In genomic region chrX:71420686-71421085, GRCh38 we compare ENCODE assay signal across 24 cellular contexts.
"Had no signal": no experiment of that assay in that cellular context is flagged by ENCODE, and none has a peak within 500 bp of the region (broad histone marks: within the 10 kb centered on the region; RNA-seq: fewer than 3 reads in every experiment).

No MANE protein-coding gene starts in this region.

- H3K4me1 ChIP-seq: ascending aorta, gastroesophageal sphincter, heart left ventricle, stomach, suprapubic skin, tibial nerve had no signal

- H3K27me3 Mint-ChIP-seq: effector memory CD8-positive, alpha-beta T cell; naive thymus-derived CD8-positive, alpha-beta T cell; stimulated activated memory B cell treated with anti-CD40 and anti-IgM and Interleukin-4, amounts not matched to agents 10 μg/mL and 1 μg/mL and 100 μg/mL, for 72 hours had no signal

- H3K27ac ChIP-seq: ascending aorta, brain microvascular endothelial cell, gastroesophageal sphincter, heart left ventricle, stomach, suprapubic skin, tibial nerve had no signal

- ATAC-seq: effector memory CD8-positive, alpha-beta T cell; gastroesophageal sphincter; heart left ventricle; left lobe of liver; naive thymus-derived CD8-positive, alpha-beta T cell; sciatic nerve; stimulated activated memory B cell treated with anti-CD40 and anti-IgM and Interleukin-4, amounts not matched to agents 10 μg/mL and 1 μg/mL and 100 μg/mL, for 72 hours; T-cell had no signal

- FAIRE-seq: small intestine had no signal

- H3K27ac Mint-ChIP-seq: stimulated activated memory B cell treated with anti-CD40 and anti-IgM and Interleukin-4, amounts not matched to agents 10 μg/mL and 1 μg/mL and 100 μg/mL, for 72 hours; T-helper 2 cell treated with Interferon-gamma antibody and Interleukin-4, amounts not matched to agents 5 μg/mL and 100 μg/mL, for 36 hours had no signal

- DNase-seq: activated CD4-positive, alpha-beta T cell treated with anti-CD3 and anti-CD28 coated beads, Interleukin-2, amount 50 U/mL, for 4 hours; activated CD8-positive, alpha-beta memory T cell treated with anti-CD3 and anti-CD28 coated beads, Interleukin-2, amount 50 U/mL, for 48 hours; activated effector memory CD4-positive, alpha-beta T cell treated with Interleukin-2 at 50 U/mL for 16 hours; activated naive CD4-positive, alpha-beta T cell treated with anti-CD3 and anti-CD28 coated beads, Interleukin-2, amount 50 U/mL, for 16 hours; activated T-cell treated with anti-CD3 and anti-CD28 coated beads, Interleukin-2, amount 50 U/mL, for 48 hours; brain microvascular endothelial cell; caudate nucleus; effector memory CD8-positive, alpha-beta T cell; heart left ventricle; immature natural killer cell; naive thymus-derived CD8-positive, alpha-beta T cell; small intestine; stimulated activated CD4-positive, alpha-beta T cell treated with anti-CD3 and anti-CD28 coated beads, Interleukin-2, amount 100 ng/mL, for 24 hours; stomach; T-cell had no signal

- H3K4me3 ChIP-seq: ascending aorta, gastroesophageal sphincter, heart left ventricle, lung, stomach, suprapubic skin, tibial nerve had no signal

- H3K4me3 Mint-ChIP-seq: effector memory CD8-positive, alpha-beta T cell; immature natural killer cell; naive thymus-derived CD8-positive, alpha-beta T cell; stimulated activated memory B cell treated with anti-CD40 and anti-IgM and Interleukin-4, amounts not matched to agents 10 μg/mL and 1 μg/mL and 100 μg/mL, for 72 hours; T-cell; T-helper 2 cell treated with Interferon-gamma antibody and Interleukin-4, amounts not matched to agents 5 μg/mL and 100 μg/mL, for 36 hours had no signal

- H3K27me3 ChIP-seq: ascending aorta, brain microvascular endothelial cell, gastroesophageal sphincter, stomach, suprapubic skin, tibial nerve had no signal

- H3K4me1 Mint-ChIP-seq: immature natural killer cell; naive thymus-derived CD8-positive, alpha-beta T cell; stimulated activated memory B cell treated with anti-CD40 and anti-IgM and Interleukin-4, amounts not matched to agents 10 μg/mL and 1 μg/mL and 100 μg/mL, for 72 hours; T-cell had no signal

- H3K9me3 ChIP-seq: ascending aorta, gastroesophageal sphincter, heart left ventricle, stomach, suprapubic skin, tibial nerve had no signal

- H3K9me3 Mint-ChIP-seq: effector memory CD8-positive, alpha-beta T cell; immature natural killer cell; naive thymus-derived CD8-positive, alpha-beta T cell; stimulated activated memory B cell treated with anti-CD40 and anti-IgM and Interleukin-4, amounts not matched to agents 10 μg/mL and 1 μg/mL and 100 μg/mL, for 72 hours; T-cell; T-helper 2 cell treated with Interferon-gamma antibody and Interleukin-4, amounts not matched to agents 5 μg/mL and 100 μg/mL, for 36 hours had no signal
